Comparison of ENCODE assay signal across 2 cellular contexts in genomic region chr12:130813436-130813835, GRCh38.
TF ChIP-seq lines count a peak whose summit lies in the region.

No MANE protein-coding gene starts in this region.

TF ChIP-seq in GM23338, 12 proteins besides CTCF, POLR2A, EP300 and RAD21:
- TF ChIP-seq ZNF114 (CRISPR knock-in tag; IDR thresholded peaks at IDR 0.05) (no peak), ZNF331 (CRISPR knock-in tag; IDR thresholded peaks at IDR 0.05; ENCODE audit: low read depth) (no peak), STAT1 (IDR thresholded peaks at IDR 0.05; ENCODE audit: unreplicated experiment) (no peak)

TF ChIP-seq in HepG2, 621 proteins besides CTCF, POLR2A, EP300 and RAD21:
- TF ChIP-seq SMYD3 (CRISPR knock-in tag; IDR thresholded peaks at IDR 0.05) (no peak), DNMT3B (CRISPR knock-in tag; conservative IDR thresholded peaks at IDR 0.05) (no peak), ZXDC (CRISPR knock-in tag; IDR thresholded peaks at IDR 0.05) (no peak), PHF21A (CRISPR knock-in tag; IDR thresholded peaks at IDR 0.05) (no peak), NCOA2 (CRISPR knock-in tag; IDR thresholded peaks at IDR 0.05) (no peak), ZNF816 (CRISPR knock-in tag; IDR thresholded peaks at IDR 0.05; ENCODE audit: borderline replicate concordance) (no peak), ZNF503 (CRISPR knock-in tag; IDR thresholded peaks at IDR 0.05) (no peak), ZNF770 (CRISPR knock-in tag; IDR thresholded peaks at IDR 0.05) (peak; percentile 13; the same call in 1 of the 2 replicates), SMARCE1 (IDR thresholded peaks at IDR 0.05; ENCODE audit: borderline replicate concordance) (no peak)
TF ChIP-seq in HepG2: peak in this region for 1.
